ENCODE assay signal across 13 cellular contexts in the genomic region with DNA sequence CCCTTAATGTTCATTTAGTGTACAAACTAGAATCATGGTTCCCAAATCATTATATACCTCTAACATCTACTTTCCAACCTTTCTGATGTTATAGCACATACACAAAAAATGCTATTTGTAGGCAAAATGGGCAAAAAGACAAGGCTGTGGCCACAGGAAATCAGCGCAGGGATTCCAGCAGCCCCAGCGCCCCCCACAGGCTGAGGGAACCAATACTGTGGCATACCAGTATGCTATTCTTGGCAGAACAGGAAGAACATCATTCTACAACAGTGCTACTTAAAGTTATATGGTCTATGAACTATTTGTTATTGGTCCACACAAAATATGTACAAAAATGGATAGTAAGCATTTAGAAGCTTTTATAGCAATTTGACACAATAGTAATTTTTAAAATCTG. TPM values are rescaled to one million over a fixed set of nuclear protein-coding genes. Genes with fewer than 3 reads are reported as not detected.
DNase-seq lines count a peak whose midpoint lies in the region; ATAC-seq and TF ChIP-seq lines count a peak whose summit lies in the region.
"Had no signal": no experiment of that assay in that cellular context is flagged by ENCODE, and none has a peak within 500 bp of the region (broad histone marks: within the 10 kb centered on the region; RNA-seq: fewer than 3 reads in every experiment).

No MANE protein-coding gene starts in this region.

- H3K27ac Mint-ChIP-seq in activated naive CD4-positive, alpha-beta T cell treated with anti-CD3 and anti-CD28 coated beads, Interleukin-2, amount 50 U/mL, for 24 hours, result peak overlapping the region; percentile 23

- H3K4me1 ChIP-seq in osteoblast (ENCODE audit: insufficient read depth, low read length), result peaks cover 8% of the 10 kb centered on the region
- H3K4me1 ChIP-seq: adrenal gland, left lung had no signal

- H3K79me2 ChIP-seq in osteoblast (ENCODE audit: insufficient read depth, low read length), result no peaks in the 10 kb centered on the region

- H3K9me3 Mint-ChIP-seq in activated naive CD4-positive, alpha-beta T cell treated with anti-CD3 and anti-CD28 coated beads, Interleukin-2, amount 50 U/mL, for 24 hours, result no peaks in the 10 kb centered on the region

- no peaks in the 10 kb centered on the region for H3K27me3 Mint-ChIP-seq in activated naive CD4-positive, alpha-beta T cell treated with anti-CD3 and anti-CD28 coated beads, Interleukin-2, amount 50 U/mL, for 24 hours

- no peak for DNase-seq in activated naive CD4-positive, alpha-beta T cell treated with anti-CD3 and anti-CD28 coated beads, Interleukin-2, amount 50 U/mL, for 16 hours
- DNase-seq in MV-4-11 (lab: John Stamatoyannopoulos, UW) (peak; percentile 3), astrocyte of the spinal cord (ENCODE audit: low read depth, low spot score) (no peak), osteoblast (ENCODE audit: insufficient read length, low spot score, missing footprints) (no peak), germinal center (ENCODE audit: low spot score) (no peak)
- no peak for DNase-seq in effector CD4-positive, alpha-beta T cell
- DNase-seq: adrenal gland, left lung, MM.1S had no signal

- peaks cover 3% of the 10 kb centered on the region for H3K36me3 ChIP-seq in osteoblast (ENCODE audit: insufficient read depth, low read length)

- no peaks in the 10 kb centered on the region for H4K20me1 ChIP-seq in osteoblast (ENCODE audit: insufficient read depth, low read length)

- H3K36me3 Mint-ChIP-seq in activated naive CD4-positive, alpha-beta T cell treated with anti-CD3 and anti-CD28 coated beads, Interleukin-2, amount 50 U/mL, for 24 hours, result peaks cover 2% of the 10 kb centered on the region

- no peaks in the 10 kb centered on the region for H3K27me3 ChIP-seq in osteoblast (ENCODE audit: insufficient read depth, low read length)
- H3K27me3 ChIP-seq: adrenal gland, left lung had no signal

- H3K4me2 ChIP-seq in osteoblast (ENCODE audit: insufficient read depth, low read length), result no peak overlapping the region

- no peak overlapping the region for H3K27ac ChIP-seq in osteoblast (ENCODE audit: low read depth, low read length)
- H3K27ac ChIP-seq: adrenal gland, epithelial cell of prostate, left lung, VCaP had no signal

- no peaks in the 10 kb centered on the region for H3K4me1 Mint-ChIP-seq in activated naive CD4-positive, alpha-beta T cell treated with anti-CD3 and anti-CD28 coated beads, Interleukin-2, amount 50 U/mL, for 24 hours

- TF ChIP-seq CTCF in astrocyte of the spinal cord (IDR thresholded peaks at IDR 0.05; ENCODE audit: low read depth, low read length) (peak; percentile 14), osteoblast (IDR thresholded peaks at IDR 0.05; ENCODE audit: extremely low read depth, low read depth, low read length) (peak; percentile 11)

- in situ Hi-C loops in astrocyte of the spinal cord (cut with HindIII; ENCODE audit: low sequenced_read_pairs), result no loop called here

- H3K4me3 Mint-ChIP-seq in activated naive CD4-positive, alpha-beta T cell treated with anti-CD3 and anti-CD28 coated beads, Interleukin-2, amount 50 U/mL, for 24 hours, result no peak overlapping the region

- no peak overlapping the region for H3K4me3 ChIP-seq in astrocyte of the spinal cord (ENCODE audit: low read depth, low read length)
- H3K4me3 ChIP-seq in osteoblast (ENCODE audit: insufficient read depth, low read length), result no peak overlapping the region
- H3K4me3 ChIP-seq: adrenal gland, left lung had no signal

- no peak overlapping the region for H2AFZ ChIP-seq in osteoblast (ENCODE audit: low read length)

- ATAC-seq in GM18520 (IDR thresholded peaks at IDR 0.05; ENCODE audit: unreplicated experiment), result no peak
- ATAC-seq: left lung had no signal

- H3K9me3 ChIP-seq in osteoblast (ENCODE audit: low read depth, low read length), result no peaks in the 10 kb centered on the region
- H3K9me3 ChIP-seq: adrenal gland, left lung had no signal

RNA-seq across cellular contexts. Expression of a gene that starts 25.3 kb away (rescaled TPM):
- total RNA-seq in osteoblast, result 23.9 and 29.0 TPM in 2 replicates

RNA-seq across cellular contexts. Expression of a gene that starts 34.5 kb away (rescaled TPM):
- 36.6 and 41.5 TPM in 2 replicates for total RNA-seq in osteoblast
